ENCODE assay signal across 12 cellular contexts in genomic region chr15:63192604-63193206, GRCh38. TPM values are rescaled to one million over a fixed set of nuclear protein-coding genes. Genes with fewer than 3 reads are reported as not detected.
DNase-seq lines count a peak whose midpoint lies in the region; ATAC-seq and TF ChIP-seq lines count a peak whose summit lies in the region.
"Had no signal": no experiment of that assay in that cellular context is flagged by ENCODE, and none has a peak within 500 bp of the region (broad histone marks: within the 10 kb centered on the region; RNA-seq: fewer than 3 reads in every experiment).

No MANE protein-coding gene starts in this region.

- no peaks in the 10 kb centered on the region for H3K27me3 ChIP-seq in upper lobe of left lung
- H3K27me3 ChIP-seq: tibial artery had no signal

- H3K36me3 ChIP-seq in upper lobe of left lung, result no peaks in the 10 kb centered on the region
- H3K36me3 ChIP-seq: tibial artery had no signal

- peak overlapping the region in 1 of 4 donors; percentile 95 for H3K4me3 ChIP-seq in upper lobe of left lung
- H3K4me3 ChIP-seq: tibial artery had no signal

- WGBS in upper lobe of left lung, 2 donors, result 76 to 79% methylated on average over 5 of the region's 5 CpGs

- no peak for TF ChIP-seq POLR2A in upper lobe of left lung (IDR thresholded peaks at IDR 0.05)
- no peak for TF ChIP-seq POLR2A in GM18505 (IDR thresholded peaks at IDR 0.05; ENCODE audit: borderline replicate concordance, extremely low read depth, insufficient read depth, insufficient read length)

- no peak for TF ChIP-seq EP300 in upper lobe of left lung (IDR thresholded peaks at IDR 0.05)

- H3K4me3 Mint-ChIP-seq in activated CD4-positive, alpha-beta memory T cell treated with anti-CD3 and anti-CD28 coated beads, Interleukin-2, amount 10 ng/mL, durations not matched to agents 7 days and 5 days, result peak overlapping the region; percentile 97
- H3K4me3 Mint-ChIP-seq in immature natural killer cell (peak overlapping the region; percentile 96 to 98 (median 97)), HFFc6 (no peak overlapping the region), mesothelial cell of epicardium (no peak overlapping the region)

- H3K4me1 ChIP-seq in upper lobe of left lung, result peaks cover 51 to 78% (median 66%) of the 10 kb centered on the region in 4 donors

- no peaks in the 10 kb centered on the region for H3K9me3 Mint-ChIP-seq in activated CD4-positive, alpha-beta memory T cell treated with anti-CD3 and anti-CD28 coated beads, Interleukin-2, amount 10 ng/mL, durations not matched to agents 7 days and 5 days
- peaks cover 0 to 1% (median 0%) of the 10 kb centered on the region in 6 donors for H3K9me3 Mint-ChIP-seq in immature natural killer cell
- H3K9me3 Mint-ChIP-seq in HFFc6, result no peaks in the 10 kb centered on the region
- H3K9me3 Mint-ChIP-seq in mesothelial cell of epicardium, result no peaks in the 10 kb centered on the region

- peak overlapping the region; percentile 100 for H3K27ac Mint-ChIP-seq in activated CD4-positive, alpha-beta memory T cell treated with anti-CD3 and anti-CD28 coated beads, Interleukin-2, amount 10 ng/mL, durations not matched to agents 7 days and 5 days
- H3K27ac Mint-ChIP-seq in immature natural killer cell, result peak overlapping the region; percentile 97 to 99 (median 98)
- no peak overlapping the region for H3K27ac Mint-ChIP-seq in HFFc6
- no peak overlapping the region for H3K27ac Mint-ChIP-seq in mesothelial cell of epicardium

- peak overlapping the region; percentile 60 to 98 (median 96) for H3K27ac ChIP-seq in upper lobe of left lung
- H3K27ac ChIP-seq: tibial artery had no signal

- CTCF ChIA-PET in activated CD4-positive, alpha-beta memory T cell treated with anti-CD3 and anti-CD28 coated beads, Interleukin-2, amount 10 ng/mL, durations not matched to agents 7 days and 5 days (lab: Charles Lee), result interaction anchor here (1.0 to 2.9 kb wide), 7 partner anchors 10 to 74 kb away, joined by 3 to 12 read pairs (median 5); partner anchors contain the start of gene RPS27L

- no peak for ATAC-seq in upper lobe of left lung (ENCODE audit: low FRiP score in 2 of 2)
- ATAC-seq in GM18505 (IDR thresholded peaks at IDR 0.05; ENCODE audit: unreplicated experiment), result no peak
- ATAC-seq: PC-3 had no signal

- H3K9me3 ChIP-seq in upper lobe of left lung, result no peaks in the 10 kb centered on the region
- H3K9me3 ChIP-seq: tibial artery had no signal

- peaks cover 43% of the 10 kb centered on the region for H3K36me3 Mint-ChIP-seq in activated CD4-positive, alpha-beta memory T cell treated with anti-CD3 and anti-CD28 coated beads, Interleukin-2, amount 10 ng/mL, durations not matched to agents 7 days and 5 days (ENCODE audit: low read depth)
- H3K36me3 Mint-ChIP-seq in immature natural killer cell (peaks cover 0 to 3% (median 0%) of the 10 kb centered on the region in 3 donors), HFFc6 (ENCODE audit: low read depth) (peaks cover 5% of the 10 kb centered on the region), mesothelial cell of epicardium (no peaks in the 10 kb centered on the region)

- peak; percentile 48 for DNase-seq in stimulated activated CD4-positive, alpha-beta T cell treated with anti-CD3 and anti-CD28 coated beads, Interleukin-1b, Interleukin-23, amount 100 ng/mL, for 48 hours
- DNase-seq in stimulated activated CD4-positive, alpha-beta T cell treated with anti-CD3 and anti-CD28 coated beads, Interleukin-12 subunit alpha, Interleukin-12 subunit beta, amount 100 ng/mL, for 4 hours, result no peak
- DNase-seq in activated CD4-positive, alpha-beta memory T cell treated with anti-CD3 and anti-CD28 coated beads, Interleukin-2, amount 10 ng/mL, durations not matched to agents 7 days and 5 days, result no peak
- DNase-seq in immature natural killer cell (no peak), upper lobe of left lung (no peak), HFFc6 (no peak), mesothelial cell of epicardium (ENCODE audit: low spot score in 2 of 2, unreplicated experiment in 2 of 2) (no peak)
- DNase-seq: NCI-H187 treated with DMSO at 0.1 percent for 48 hours, occipital lobe, PC-3, tibial artery had no signal

- peaks cover 76% of the 10 kb centered on the region for H3K4me1 Mint-ChIP-seq in activated CD4-positive, alpha-beta memory T cell treated with anti-CD3 and anti-CD28 coated beads, Interleukin-2, amount 10 ng/mL, durations not matched to agents 7 days and 5 days
- H3K4me1 Mint-ChIP-seq in immature natural killer cell (peaks cover 90% of the 10 kb centered on the region in 2 donors), HFFc6 (ENCODE audit: low read depth) (peaks cover 79% of the 10 kb centered on the region), mesothelial cell of epicardium (peaks cover 38% of the 10 kb centered on the region)

- TF ChIP-seq CTCF in upper lobe of left lung (IDR thresholded peaks at IDR 0.05) (no peak), HFFc6 (IDR thresholded peaks at IDR 0.05) (no peak), mesothelial cell of epicardium (IDR thresholded peaks at IDR 0.05; ENCODE audit: unreplicated experiment) (no peak)

- H3K27me3 Mint-ChIP-seq in activated CD4-positive, alpha-beta memory T cell treated with anti-CD3 and anti-CD28 coated beads, Interleukin-2, amount 10 ng/mL, durations not matched to agents 7 days and 5 days, result no peaks in the 10 kb centered on the region
- H3K27me3 Mint-ChIP-seq in immature natural killer cell (ENCODE audit: low read depth in 3 of 3) (peaks cover 9 to 15% (median 10%) of the 10 kb centered on the region in 3 donors), HFFc6 (ENCODE audit: insufficient read depth) (peaks cover 2% of the 10 kb centered on the region), mesothelial cell of epicardium (ENCODE audit: low read depth) (no peaks in the 10 kb centered on the region)

- POLR2A ChIA-PET in activated CD4-positive, alpha-beta memory T cell treated with anti-CD3 and anti-CD28 coated beads, Interleukin-2, amount 10 ng/mL, durations not matched to agents 7 days and 5 days (lab: Charles Lee), result interaction anchor here (0.7 to 8.8 kb wide), 16 partner anchors 10 to 311 kb away, joined by 3 to 177 read pairs (median 10); partner anchors contain the start of genes APH1B, RPS27L and USP3

RNA-seq across cellular contexts. Expression of gene RAB8B, which starts 3.3 kb away (rescaled TPM):
- 100 to 1,000 TPM; 133 to 139 TPM for total RNA-seq in activated CD4-positive, alpha-beta memory T cell treated with anti-CD3 and anti-CD28 coated beads, Interleukin-2, amount 10 ng/mL, durations not matched to agents 7 days and 5 days
- 100 to 1,000 TPM in 1 of 3 donors, 10 to 100 TPM in 2; 64.6 to 123 (median 79.7) TPM for polyA plus RNA-seq in immature natural killer cell
- total RNA-seq in upper lobe of left lung (10 to 100 TPM; 10.2 to 54.8 (median 39.2) TPM), mesothelial cell of epicardium (20.2 to 27.1 TPM (median 22.7 TPM) in 3 replicates)
- 10 to 100 TPM; 24.7 to 38.4 (median 33.2) TPM for total RNA-seq in HFFc6 (2021; fragmentation: NEBNext Ultra II Directional; extraction: Animal tissue kit (Norgen Biotek cat#: 25700))

RNA-seq across cellular contexts. Expression of gene RPS27L, which starts 35.4 kb away (rescaled TPM):
- 100 to 1,000 TPM; 171 to 173 TPM for total RNA-seq in activated CD4-positive, alpha-beta memory T cell treated with anti-CD3 and anti-CD28 coated beads, Interleukin-2, amount 10 ng/mL, durations not matched to agents 7 days and 5 days
- 100 to 1,000 TPM; 135 to 198 (median 154) TPM for polyA plus RNA-seq in immature natural killer cell
- total RNA-seq in upper lobe of left lung (100 to 1,000 TPM in 3 of 6 donors, 10 to 100 TPM in 3; 30.3 to 165 (median 117) TPM), mesothelial cell of epicardium (124 to 132 TPM (median 130 TPM) in 3 replicates)
- 100 to 1,000 TPM; 422 to 573 (median 537) TPM for total RNA-seq in HFFc6 (2021; fragmentation: NEBNext Ultra II Directional; extraction: Animal tissue kit (Norgen Biotek cat#: 25700))

Comparison
In these comparisons a context has a peak if more than half of its experiments do, and no peak if none do; other contexts are left out.
1. H3K27ac Mint-ChIP-seq: peak in activated CD4-positive, alpha-beta memory T cell treated with anti-CD3 and anti-CD28 coated beads, Interleukin-2, amount 10 ng/mL, durations not matched to agents 7 days and 5 days (single experiment) and immature natural killer cell (6 of 6); none in HFFc6 (single experiment) and mesothelial cell of epicardium (single experiment).
2. H3K4me3 Mint-ChIP-seq: peak in activated CD4-positive, alpha-beta memory T cell treated with anti-CD3 and anti-CD28 coated beads, Interleukin-2, amount 10 ng/mL, durations not matched to agents 7 days and 5 days (single experiment) and immature natural killer cell (5 of 5); none in HFFc6 (single experiment) and mesothelial cell of epicardium (single experiment).